Comparison of ENCODE assay signal across 7 cellular contexts in genomic region chr11:69994810-69995209, GRCh38.
"Had no signal": no experiment of that assay in that cellular context is flagged by ENCODE, and none has a peak within 500 bp of the region (broad histone marks: within the 10 kb centered on the region; RNA-seq: fewer than 3 reads in every experiment).

No MANE protein-coding gene starts in this region.

- H2AFZ ChIP-seq: GM23338 had no signal

- H3K4me3 ChIP-seq: GM23338, K562 had no signal

- H3K4me2 ChIP-seq: GM23338 had no signal

- DNase-seq: H9, HCEC 1CT, HFFc6, IMR-90, KG1 had no signal

- ATAC-seq: GM23338, K562 had no signal
